ENCODE assay signal across 8 cellular contexts in the genomic region with DNA sequence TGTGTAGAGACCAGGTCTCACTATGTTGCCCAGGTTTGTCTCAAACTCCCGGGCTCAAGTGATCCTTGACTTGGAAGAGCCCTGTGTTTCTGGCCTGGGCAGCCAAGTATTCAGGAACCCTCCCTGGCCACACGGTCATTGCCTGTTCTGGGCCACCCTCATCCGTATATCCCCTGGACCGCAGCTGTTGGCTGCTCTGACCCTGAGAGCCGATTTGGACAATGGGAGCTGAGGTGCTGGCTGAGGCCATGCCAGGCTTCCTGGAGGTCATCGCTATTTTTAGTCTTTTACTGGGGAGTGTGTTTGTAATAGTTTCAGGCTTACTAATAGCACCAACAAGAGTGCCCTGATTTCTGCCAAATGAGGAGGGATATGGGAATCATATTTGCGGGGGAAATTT.
DNase-seq lines count a peak whose midpoint lies in the region; ATAC-seq and TF ChIP-seq lines count a peak whose summit lies in the region.

No MANE protein-coding gene starts in this region.

- H3K27me3 ChIP-seq in H7 (ENCODE audit: control insufficient read depth, insufficient read depth, low read length) (no peaks in the 10 kb centered on the region), heart right ventricle (no peaks in the 10 kb centered on the region), gastrocnemius medialis (no peaks in the 10 kb centered on the region)

- POLR2A ChIA-PET in activated B cell treated with CpG ODN at 0.5 μM for 24 hours (lab: Charles Lee): interaction anchor here (1.0 to 1.2 kb wide), 2 partner anchors 11 to 61 kb away, joined by 3 read pairs; a partner anchor contains a TSS

- H3K36me3 Mint-ChIP-seq in activated B cell treated with CpG ODN at 0.5 μM for 24 hours (ENCODE audit: low read depth): no peaks in the 10 kb centered on the region

- peaks cover 8% of the 10 kb centered on the region for H3K4me1 Mint-ChIP-seq in activated B cell treated with CpG ODN at 0.5 μM for 24 hours

- no peaks in the 10 kb centered on the region for H3K27me3 Mint-ChIP-seq in activated B cell treated with CpG ODN at 0.5 μM for 24 hours

- intact Hi-C loops in activated B cell treated with CpG ODN at 0.5 μM for 24 hours (cut with micrococcal nuclease): loop anchor here (2.0 kb wide), 1 partner anchor 442 kb away; no protein-coding TSS in a partner anchor
- intact Hi-C loops in heart right ventricle (cut with DNase I): loop anchor here in 4 of 10 donors (5.0 to 10.0 kb wide), 3 partner anchors 62 to 133 kb away; a partner anchor contains a TSS
- intact Hi-C loops in gastrocnemius medialis (cut with DNase I; ENCODE audit: low total_unique reads): loop anchor here (5.0 kb wide), 1 partner anchor 113 kb away; no protein-coding TSS in a partner anchor

- H3K27ac Mint-ChIP-seq in activated B cell treated with CpG ODN at 0.5 μM for 24 hours: peak overlapping the region; percentile 18

- in situ Hi-C loops in gastrocnemius medialis (cut with MboI; ENCODE audit: low sequenced_read_pairs in 4 of 4): loop anchor here in 2 of 4 donors (5.0 to 10.0 kb wide), 2 partner anchors 133 to 136 kb away; no protein-coding TSS in a partner anchor

- H3K4me1 ChIP-seq in heart right ventricle (peaks cover 0 to 49% (median 13%) of the 10 kb centered on the region in 9 donors), gastrocnemius medialis (peaks cover 15 to 20% of the 10 kb centered on the region in 2 donors)

- TF ChIP-seq POLR2A in gastrocnemius medialis (IDR thresholded peaks at IDR 0.05): peak in 1 of 2 donors; percentile 8

- peak overlapping the region; percentile 44 for H3K4me3 Mint-ChIP-seq in activated B cell treated with CpG ODN at 0.5 μM for 24 hours

- H3K36me3 ChIP-seq in H7 (replicated peaks; ENCODE audit: control insufficient read depth, insufficient read depth, low read length): no peaks in the 10 kb centered on the region
- H3K36me3 ChIP-seq in heart right ventricle: no peaks in the 10 kb centered on the region
- no peaks in the 10 kb centered on the region for H3K36me3 ChIP-seq in gastrocnemius medialis

- H3K9me3 ChIP-seq in heart right ventricle (no peaks in the 10 kb centered on the region), gastrocnemius medialis (no peaks in the 10 kb centered on the region)

- H3K27ac ChIP-seq in heart right ventricle (peak overlapping the region in 8 of 10 donors; percentile 38 to 73 (median 63)), gastrocnemius medialis (peak overlapping the region; percentile 81 to 89 (median 86))

- DNase-seq in H7 (peak; percentile 42), activated B cell treated with CpG ODN at 0.5 μM for 24 hours (no peak), heart right ventricle (no peak), gastrocnemius medialis (peak in 1 of 2 donors; percentile 73), DMS79 treated with DMSO at 0.1 percent for 48 hours (lab: John Stamatoyannopoulos, UW) (no peak)
- no peak for DNase-seq in stimulated activated CD4-positive, alpha-beta T cell treated with anti-CD3 and anti-CD28 coated beads, Interleukin-4, amount 100 ng/mL, for 24 hours
- DNase-seq in activated effector memory CD4-positive, alpha-beta T cell treated with Interleukin-2 at 50 U/mL for 16 hours: no peak

- ATAC-seq in activated B cell treated with CpG ODN at 0.5 μM for 24 hours (ENCODE audit: low read depth) (no peak), heart right ventricle (peak; percentile 50 to 73 (median 62)), gastrocnemius medialis (peak; percentile 88 to 89), HG02623 (IDR thresholded peaks at IDR 0.05; ENCODE audit: unreplicated experiment) (no peak)

- no peak overlapping the region for H3K4me3 ChIP-seq in H7 (ENCODE audit: insufficient read depth, low read depth, low read length)
- H3K4me3 ChIP-seq in heart right ventricle: peak overlapping the region in 6 of 10 donors; percentile 14 to 38 (median 26)
- H3K4me3 ChIP-seq in gastrocnemius medialis: peak overlapping the region; percentile 39 to 50 (median 42)

- 20 to 23% methylated on average over 7 of the region's 7 CpGs for WGBS in heart right ventricle, 2 donors

- H3K9me3 Mint-ChIP-seq in activated B cell treated with CpG ODN at 0.5 μM for 24 hours: no peaks in the 10 kb centered on the region

- TF ChIP-seq CTCF in activated B cell treated with CpG ODN at 0.5 μM for 24 hours (IDR thresholded peaks at IDR 0.05): no peak
- TF ChIP-seq CTCF in heart right ventricle (IDR thresholded peaks at IDR 0.05): no peak
- TF ChIP-seq CTCF in gastrocnemius medialis (IDR thresholded peaks at IDR 0.05 in 4 of 5, conservative IDR thresholded peaks at IDR 0.05 in 1 of 5): no peak

- CTCF ChIA-PET in activated B cell treated with CpG ODN at 0.5 μM for 24 hours (lab: Charles Lee): interaction anchor here (1.0 to 1.9 kb wide), 6 partner anchors 9 to 275 kb away, joined by 3 to 10 read pairs (median 4); a partner anchor contains a TSS

Comparison
In these comparisons a context has a peak if more than half of its experiments do, and no peak if none do; other contexts are left out.
1. ATAC-seq: peak in heart right ventricle (8 of 8) and gastrocnemius medialis (2 of 2); none in activated B cell treated with CpG ODN at 0.5 μM for 24 hours (single experiment) and HG02623 (single experiment).